ENCODE assay signal across 15 cellular contexts in genomic region chr20:17059465-17059864, GRCh38.
DNase-seq lines count a peak whose midpoint lies in the region; ATAC-seq and TF ChIP-seq lines count a peak whose summit lies in the region.
"Had no signal": no experiment of that assay in that cellular context is flagged by ENCODE, and none has a peak within 500 bp of the region (broad histone marks: within the 10 kb centered on the region; RNA-seq: fewer than 3 reads in every experiment).

No MANE protein-coding gene starts in this region.

- DNase-seq in GM23248 (peak; percentile 43), NCI-H2029 treated with DMSO at 0.1 percent for 48 hours (lab: John Stamatoyannopoulos, UW) (peak; percentile 94), SK-MEL-5 (ENCODE audit: low read depth, low spot score) (peak; percentile 69), non-pigmented ciliary epithelial cell (ENCODE audit: low read depth) (peak; percentile 8), NCI-H187 treated with DMSO at 0.1 percent for 48 hours (lab: John Stamatoyannopoulos, UW) (no peak), smooth muscle cell (lab: John Stamatoyannopoulos, UW; ENCODE audit: unreplicated experiment) (no peak)
- DNase-seq: activated CD4-positive, alpha-beta memory T cell treated with anti-CD3 and anti-CD28 coated beads, Interleukin-2, amount 10 ng/mL, durations not matched to agents 7 days and 5 days; CD8-positive, alpha-beta T cell; endodermal cell; NCI-H1436; substantia nigra had no signal

- no peaks in the 10 kb centered on the region for H3K36me3 ChIP-seq in GM23248 (ENCODE audit: low read depth)
- no peaks in the 10 kb centered on the region for H3K36me3 ChIP-seq in smooth muscle cell (ENCODE audit: low read depth)

- H3K4me3 ChIP-seq in GM23248: no peak overlapping the region
- no peak overlapping the region for H3K4me3 ChIP-seq in smooth muscle cell

- H3K27me3 ChIP-seq in GM23248 (replicated peaks; ENCODE audit: insufficient read depth) (no peaks in the 10 kb centered on the region), smooth muscle cell (ENCODE audit: low read depth) (no peaks in the 10 kb centered on the region)

- no peak for TF ChIP-seq CTCF in smooth muscle cell (IDR thresholded peaks at IDR 0.05; ENCODE audit: borderline replicate concordance, insufficient read depth, poor library complexity, severe bottlenecking)

- H3K4me1 ChIP-seq in GM23248 (ENCODE audit: insufficient read depth): no peaks in the 10 kb centered on the region
- no peaks in the 10 kb centered on the region for H3K4me1 ChIP-seq in smooth muscle cell (ENCODE audit: low read depth)

- no peak overlapping the region for H3K4me2 ChIP-seq in GM23248 (ENCODE audit: unreplicated experiment)
- H3K4me2 ChIP-seq in smooth muscle cell: no peak overlapping the region

- H3K9me2 ChIP-seq in GM23248 (ENCODE audit: insufficient read depth): no peaks in the 10 kb centered on the region

- ATAC-seq in HG02678 (IDR thresholded peaks at IDR 0.05; ENCODE audit: unreplicated experiment) (no peak), HG03565 (IDR thresholded peaks at IDR 0.05; ENCODE audit: unreplicated experiment) (no peak)
- ATAC-seq: CD8-positive, alpha-beta T cell; left lobe of liver; sciatic nerve had no signal

- H3K27ac ChIP-seq in GM23248: no peak overlapping the region
- no peak overlapping the region for H3K27ac ChIP-seq in smooth muscle cell (ENCODE audit: low read depth)

- in situ Hi-C loops in GM23248 (cut with MboI) (no loop called here), SK-MEL-5 (cut with HindIII; ENCODE audit: low pct_unique_long_range_greater_than_20kb, low sequenced_read_pairs) (no loop called here)

- H3F3A ChIP-seq in GM23248 (ENCODE audit: insufficient read depth): no peaks in the 10 kb centered on the region
- H3F3A ChIP-seq in smooth muscle cell (ENCODE audit: low read depth): no peaks in the 10 kb centered on the region

- H3K9ac ChIP-seq in GM23248 (no peak overlapping the region), smooth muscle cell (ENCODE audit: low read depth) (no peak overlapping the region)

- H3K9me3 ChIP-seq in GM23248 (ENCODE audit: low read depth): no peaks in the 10 kb centered on the region
- no peaks in the 10 kb centered on the region for H3K9me3 ChIP-seq in smooth muscle cell (replicated peaks; ENCODE audit: low read depth)

- no peak overlapping the region for H2AFZ ChIP-seq in GM23248
- H2AFZ ChIP-seq in smooth muscle cell (ENCODE audit: low read depth): no peak overlapping the region

- 27% methylated on average over 7 of the region's 7 CpGs for WGBS in GM23248 (ENCODE audit: low coverage in 1 of 2, low lambda C conversion rate in 2 of 2, missing lambda C conversion rate in 2 of 2), 2 experiments
- 61% methylated on average over 7 of the region's 7 CpGs for WGBS in smooth muscle cell (ENCODE audit: low lambda C conversion rate)

- H3K79me2 ChIP-seq in GM23248 (ENCODE audit: insufficient read depth) (no peaks in the 10 kb centered on the region), smooth muscle cell (ENCODE audit: low read depth) (no peaks in the 10 kb centered on the region)

- no peaks in the 10 kb centered on the region for H4K20me1 ChIP-seq in GM23248 (ENCODE audit: insufficient read depth)
- H4K20me1 ChIP-seq in smooth muscle cell (ENCODE audit: low read depth): no peaks in the 10 kb centered on the region

Comparison
In these comparisons a context has a peak if more than half of its experiments do, and no peak if none do; other contexts are left out.
1. DNase-seq: peak in GM23248 (single experiment), NCI-H2029 treated with DMSO at 0.1 percent for 48 hours (single experiment), SK-MEL-5 (single experiment) and non-pigmented ciliary epithelial cell (single experiment); none in NCI-H187 treated with DMSO at 0.1 percent for 48 hours (single experiment) and smooth muscle cell (single experiment).